In genomic region chr18:58396144-58396543, GRCh38 we compare ENCODE assay signal across 17 cellular contexts.
A peak's percentile ranks its signal among the peaks of the same experiment; 100 is the strongest.
DNase-seq lines count a peak whose midpoint lies in the region; ATAC-seq and TF ChIP-seq lines count a peak whose summit lies in the region.
"Had no signal": no experiment of that assay in that cellular context is flagged by ENCODE, and none has a peak within 500 bp of the region (broad histone marks: within the 10 kb centered on the region; RNA-seq: fewer than 3 reads in every experiment).

No MANE protein-coding gene starts in this region.

- H3K4me3 ChIP-seq in OCI-LY3 (ENCODE audit: low read length): peak overlapping the region; percentile 46
- H3K4me3 ChIP-seq: Peyer's patch had no signal

- H3K27ac ChIP-seq in OCI-LY3 (ENCODE audit: low read length): peak overlapping the region; percentile 90
- H3K27ac ChIP-seq: Peyer's patch had no signal

- no peaks in the 10 kb centered on the region for H4K20me1 ChIP-seq in OCI-LY3 (ENCODE audit: insufficient read depth, low read length)

- DNase-seq in activated naive CD4-positive, alpha-beta T cell treated with anti-CD3 and anti-CD28 coated beads, Interleukin-2, amount 10 ng/mL, durations not matched to agents 7 days and 5 days: no peak
- DNase-seq in activated naive CD4-positive, alpha-beta T cell treated with anti-CD3 and anti-CD28 coated beads, Interleukin-2, amount 50 U/mL, for 16 hours: no peak
- DNase-seq in head of caudate nucleus: peak in 34 of 42 donors; percentile 20 to 82 (median 52)
- no peak for DNase-seq in NCI-H2196 treated with DMSO at 0.1 percent for 48 hours (lab: John Stamatoyannopoulos, UW; ENCODE audit: unreplicated experiment)
- no peak for DNase-seq in OCI-M1 (lab: John Stamatoyannopoulos, UW)
- no peak for DNase-seq in HUDEP-2 (lab: John Stamatoyannopoulos, UW; ENCODE audit: unreplicated experiment in 76 of 76)
- DNase-seq in stimulated activated naive CD8-positive, alpha-beta T cell treated with anti-CD3 and anti-CD28 coated beads, Interleukin-15, amount 100 ng/mL, for 72 hours: no peak
- DNase-seq: GF-D8, IMR-90, Kasumi-1, NCI-H1105 treated with DMSO at 0.1 percent for 48 hours, NCI-H187 treated with DMSO at 0.1 percent for 48 hours, NCI-H446, Peyer's patch, Right ventricle myocardium superior, SK-N-SH had no signal

- CTCF ChIA-PET in activated naive CD4-positive, alpha-beta T cell treated with anti-CD3 and anti-CD28 coated beads, Interleukin-2, amount 10 ng/mL, durations not matched to agents 7 days and 5 days (lab: Charles Lee): interaction anchor here (0.7 to 1.5 kb wide), 3 partner anchors 9 to 370 kb away, joined by 3 to 4 read pairs (median 3); no protein-coding TSS in a partner anchor

- H3K4me1 ChIP-seq in OCI-LY3 (ENCODE audit: low read length): peaks cover 71% of the 10 kb centered on the region
- H3K4me1 ChIP-seq: Peyer's patch had no signal

- H3K36me3 Mint-ChIP-seq in activated naive CD4-positive, alpha-beta T cell treated with anti-CD3 and anti-CD28 coated beads, Interleukin-2, amount 10 ng/mL, durations not matched to agents 7 days and 5 days: no peaks in the 10 kb centered on the region

- peak overlapping the region; percentile 69 for H3K9ac ChIP-seq in OCI-LY3 (ENCODE audit: low read length)
- H3K9ac ChIP-seq: SK-N-SH had no signal

- H3K27me3 Mint-ChIP-seq in activated naive CD4-positive, alpha-beta T cell treated with anti-CD3 and anti-CD28 coated beads, Interleukin-2, amount 10 ng/mL, durations not matched to agents 7 days and 5 days: no peaks in the 10 kb centered on the region
- no peaks in the 10 kb centered on the region for H3K27me3 Mint-ChIP-seq in stimulated activated naive CD8-positive, alpha-beta T cell treated with anti-CD3 and anti-CD28 coated beads, Interleukin-15, amount 100 ng/mL, for 72 hours

- H2AFZ ChIP-seq in OCI-LY3 (ENCODE audit: low read depth, low read length): no peak overlapping the region

- TF ChIP-seq CTCF in OCI-LY3 (IDR thresholded peaks at IDR 0.05; ENCODE audit: low read depth, low read length): no peak

- H3K4me1 Mint-ChIP-seq in activated naive CD4-positive, alpha-beta T cell treated with anti-CD3 and anti-CD28 coated beads, Interleukin-2, amount 10 ng/mL, durations not matched to agents 7 days and 5 days: peaks cover 34% of the 10 kb centered on the region
- H3K4me1 Mint-ChIP-seq in stimulated activated naive CD8-positive, alpha-beta T cell treated with anti-CD3 and anti-CD28 coated beads, Interleukin-15, amount 100 ng/mL, for 72 hours: peaks cover 23% of the 10 kb centered on the region

- H3K9me3 ChIP-seq in OCI-LY3 (ENCODE audit: insufficient read depth, low read length): no peaks in the 10 kb centered on the region
- H3K9me3 ChIP-seq: Peyer's patch, SK-N-SH had no signal

- peak overlapping the region; percentile 69 for H3K4me2 ChIP-seq in OCI-LY3 (ENCODE audit: low read length)
- H3K4me2 ChIP-seq: SK-N-SH had no signal

- ATAC-seq in stimulated activated naive CD8-positive, alpha-beta T cell treated with anti-CD3 and anti-CD28 coated beads, Interleukin-15, amount 100 ng/mL, for 72 hours: no peak

- H3K4me3 Mint-ChIP-seq in activated naive CD4-positive, alpha-beta T cell treated with anti-CD3 and anti-CD28 coated beads, Interleukin-2, amount 10 ng/mL, durations not matched to agents 7 days and 5 days: no peak overlapping the region
- H3K4me3 Mint-ChIP-seq in stimulated activated naive CD8-positive, alpha-beta T cell treated with anti-CD3 and anti-CD28 coated beads, Interleukin-15, amount 100 ng/mL, for 72 hours: no peak overlapping the region

- intact Hi-C loops in head of caudate nucleus (cut with DNase I): no loop called here

- H3K9me3 Mint-ChIP-seq in activated naive CD4-positive, alpha-beta T cell treated with anti-CD3 and anti-CD28 coated beads, Interleukin-2, amount 10 ng/mL, durations not matched to agents 7 days and 5 days: no peaks in the 10 kb centered on the region
- no peaks in the 10 kb centered on the region for H3K9me3 Mint-ChIP-seq in stimulated activated naive CD8-positive, alpha-beta T cell treated with anti-CD3 and anti-CD28 coated beads, Interleukin-15, amount 100 ng/mL, for 72 hours

- H3K27ac Mint-ChIP-seq in activated naive CD4-positive, alpha-beta T cell treated with anti-CD3 and anti-CD28 coated beads, Interleukin-2, amount 10 ng/mL, durations not matched to agents 7 days and 5 days: peak overlapping the region; percentile 60
- no peak overlapping the region for H3K27ac Mint-ChIP-seq in stimulated activated naive CD8-positive, alpha-beta T cell treated with anti-CD3 and anti-CD28 coated beads, Interleukin-15, amount 100 ng/mL, for 72 hours

- H3K27me3 ChIP-seq in OCI-LY3 (ENCODE audit: low read depth, low read length): no peaks in the 10 kb centered on the region
- H3K27me3 ChIP-seq: Peyer's patch had no signal

- H3K36me3 ChIP-seq in OCI-LY3 (replicated peaks; ENCODE audit: low read depth, low read length): peaks cover 60% of the 10 kb centered on the region

- no peaks in the 10 kb centered on the region for H3K79me2 ChIP-seq in OCI-LY3 (ENCODE audit: low read length)

Comparison
In these comparisons a context has a peak if more than half of its experiments do, and no peak if none do; other contexts are left out.
1. DNase-seq: peak in head of caudate nucleus (34 of 42); none in activated naive CD4-positive, alpha-beta T cell treated with anti-CD3 and anti-CD28 coated beads, Interleukin-2, amount 10 ng/mL, durations not matched to agents 7 days and 5 days (single experiment), activated naive CD4-positive, alpha-beta T cell treated with anti-CD3 and anti-CD28 coated beads, Interleukin-2, amount 50 U/mL, for 16 hours (single experiment), NCI-H2196 treated with DMSO at 0.1 percent for 48 hours (single experiment), OCI-M1 (single experiment), HUDEP-2 (0 of 76) and stimulated activated naive CD8-positive, alpha-beta T cell treated with anti-CD3 and anti-CD28 coated beads, Interleukin-15, amount 100 ng/mL, for 72 hours (0 of 2).